In the genomic region with DNA sequence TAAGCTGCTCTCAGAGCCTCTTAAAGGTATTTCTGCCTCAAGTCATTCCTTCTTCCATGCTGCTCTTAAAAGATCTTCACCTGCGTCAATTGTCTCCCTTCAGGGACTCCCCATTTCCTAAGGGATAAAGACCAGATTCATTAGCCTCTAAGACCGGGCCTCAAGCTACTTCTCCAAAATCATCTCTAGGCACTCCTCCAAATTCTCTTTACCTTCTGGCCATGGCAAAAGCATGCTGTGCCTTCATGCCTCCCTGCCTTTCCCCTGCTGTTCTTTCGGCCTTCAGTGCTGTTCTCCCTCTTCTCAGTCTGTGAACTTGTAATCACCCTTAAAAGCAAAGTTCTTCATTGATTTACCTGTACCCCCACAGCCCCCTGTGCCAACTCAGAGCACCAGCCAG, we compare ENCODE assay signal across 20 cellular contexts.
"Had no signal": no experiment of that assay in that cellular context is flagged by ENCODE, and none has a peak within 500 bp of the region (broad histone marks: within the 10 kb centered on the region; RNA-seq: fewer than 3 reads in every experiment).

No MANE protein-coding gene starts in this region.

- H3K4me3 Mint-ChIP-seq: activated B cell treated with CpG ODN at 0.5 μM for 24 hours; activated CD4-positive, alpha-beta memory T cell treated with anti-CD3 and anti-CD28 coated beads for 36 hours; activated naive CD4-positive, alpha-beta T cell treated with anti-CD3 and anti-CD28 coated beads, Interleukin-2, amount 50 U/mL, for 24 hours; nephron; T-helper 1 cell treated with Interleukin-12 subunit alpha and Interleukin-12 subunit beta and Interleukin-4 antibody, amounts not matched to agents 30 μg/mL and 1 μg/mL, for 36 hours had no signal

- H3K27ac Mint-ChIP-seq: activated B cell treated with CpG ODN at 0.5 μM for 24 hours; activated CD4-positive, alpha-beta memory T cell treated with anti-CD3 and anti-CD28 coated beads for 36 hours; activated naive CD4-positive, alpha-beta T cell treated with anti-CD3 and anti-CD28 coated beads, Interleukin-2, amount 50 U/mL, for 24 hours; nephron; T-helper 1 cell treated with Interleukin-12 subunit alpha and Interleukin-12 subunit beta and Interleukin-4 antibody, amounts not matched to agents 30 μg/mL and 1 μg/mL, for 36 hours had no signal

- H3K27ac ChIP-seq: cardiac muscle cell, neutrophil, parathyroid adenoma had no signal

- H3K36me3 Mint-ChIP-seq: activated CD4-positive, alpha-beta memory T cell treated with anti-CD3 and anti-CD28 coated beads for 36 hours; activated naive CD4-positive, alpha-beta T cell treated with anti-CD3 and anti-CD28 coated beads, Interleukin-2, amount 50 U/mL, for 24 hours had no signal

- H3K9me3 Mint-ChIP-seq: activated B cell treated with CpG ODN at 0.5 μM for 24 hours; activated CD4-positive, alpha-beta memory T cell treated with anti-CD3 and anti-CD28 coated beads for 36 hours; activated naive CD4-positive, alpha-beta T cell treated with anti-CD3 and anti-CD28 coated beads, Interleukin-2, amount 50 U/mL, for 24 hours; T-helper 1 cell treated with Interleukin-12 subunit alpha and Interleukin-12 subunit beta and Interleukin-4 antibody, amounts not matched to agents 30 μg/mL and 1 μg/mL, for 36 hours had no signal

- H3K36me3 ChIP-seq: cardiac muscle cell, neutrophil, thyroid gland had no signal

- H3K27me3 ChIP-seq: body of pancreas, cardiac muscle cell, thyroid gland had no signal

- H3K9me3 ChIP-seq: body of pancreas, neutrophil, thyroid gland had no signal

- DNase-seq: activated B cell treated with CpG ODN at 0.5 μM for 24 hours; activated CD4-positive, alpha-beta memory T cell treated with anti-CD3 and anti-CD28 coated beads for 36 hours; activated CD4-positive, alpha-beta T cell treated with anti-CD3 and anti-CD28 coated beads for 4 hours; activated gamma-delta T cell treated with Interleukin-2 at 50 U/mL for 16 hours; anterior cingulate cortex; body of pancreas; dermis blood vessel endothelial cell; effector CD8-positive, alpha-beta T cell; foreskin melanocyte; stimulated activated CD4-positive, alpha-beta T cell treated with anti-CD3 and anti-CD28 coated beads, Interleukin-4, amount 100 ng/mL, for 24 hours; stimulated activated naive CD8-positive, alpha-beta T cell treated with anti-CD3 and anti-CD28 coated beads, Interleukin-15, Interleukin-2, amounts not matched to agents 100 U/mL and 50 U/mL, for 24 hours; T1000; thyroid gland had no signal

- FAIRE-seq: islet of Langerhans had no signal

- H3K4me3 ChIP-seq: body of pancreas, cardiac muscle cell, thyroid gland had no signal

- H3K4me1 ChIP-seq: parathyroid adenoma had no signal
